1 cellular context compared by ENCODE assay signal in genomic region chr17:80024206-80024972, GRCh38.
A peak's percentile ranks its signal among the peaks of the same experiment; 100 is the strongest.
TF ChIP-seq lines count a peak whose summit lies in the region.

No MANE protein-coding gene starts in this region.

TF ChIP-seq in HepG2, 621 proteins besides CTCF, POLR2A, EP300 and RAD21 (continued from another document and continues in another):
- TF ChIP-seq EED (CRISPR knock-in tag; IDR thresholded peaks at IDR 0.05) (0 out of 2 replicates have a peak, but pooled peaks have one; percentile 7), CHD4 (IDR thresholded peaks at IDR 0.05; ENCODE audit: borderline replicate concordance, low read length) (peak; percentile 78; the same call in 1 of the 2 replicates), MIXL1 (CRISPR knock-in tag; IDR thresholded peaks at IDR 0.05) (no peak), NAIF1 (CRISPR knock-in tag; IDR thresholded peaks at IDR 0.05; ENCODE audit: borderline replicate concordance) (no peak), HOXA7 (CRISPR knock-in tag; IDR thresholded peaks at IDR 0.05) (peak; percentile 61; the same call in 1 of the 2 replicates), ZNF773 (CRISPR knock-in tag; IDR thresholded peaks at IDR 0.05; ENCODE audit: borderline replicate concordance) (no peak), NFYC (CRISPR knock-in tag; IDR thresholded peaks at IDR 0.05) (no peak), ZBTB26 (CRISPR knock-in tag; IDR thresholded peaks at IDR 0.05; ENCODE audit: borderline replicate concordance) (no peak), ZFP36L2 (CRISPR knock-in tag; IDR thresholded peaks at IDR 0.05) (no peak), KMT2A (CRISPR knock-in tag; IDR thresholded peaks at IDR 0.05) (no peak), ZNF253 (CRISPR knock-in tag; IDR thresholded peaks at IDR 0.05; ENCODE audit: borderline replicate concordance) (no peak), MYNN (CRISPR knock-in tag; IDR thresholded peaks at IDR 0.05; ENCODE audit: low read depth) (no peak), ZNF354B (CRISPR knock-in tag; IDR thresholded peaks at IDR 0.05) (no peak), RAD51 (IDR thresholded peaks at IDR 0.05; ENCODE audit: borderline replicate concordance) (0 out of 2 replicates have a peak, but pooled peaks have one; percentile 13), NCOR1 (IDR thresholded peaks at IDR 0.05; ENCODE audit: borderline replicate concordance, low read length) (no peak), NFRKB (IDR thresholded peaks at IDR 0.05) (no peak), MAFF (IDR thresholded peaks at IDR 0.05; ENCODE audit: low read depth, low read length) (no peak), MTF2 (CRISPR knock-in tag; IDR thresholded peaks at IDR 0.05; ENCODE audit: borderline replicate concordance) (no peak), FOXJ3 (CRISPR knock-in tag; IDR thresholded peaks at IDR 0.05; ENCODE audit: borderline replicate concordance) (no peak), KMT2B (CRISPR knock-in tag; IDR thresholded peaks at IDR 0.05) (no peak), SETDB1 (CRISPR knock-in tag; IDR thresholded peaks at IDR 0.05; ENCODE audit: borderline replicate concordance) (no peak), TCF7 (IDR thresholded peaks at IDR 0.05; ENCODE audit: low read depth) (no peak), ZNF792 (CRISPR knock-in tag; IDR thresholded peaks at IDR 0.05) (no peak), ZNF264 (CRISPR knock-in tag; IDR thresholded peaks at IDR 0.05) (no peak), BCL6 (CRISPR knock-in tag; IDR thresholded peaks at IDR 0.05) (no peak), MED8 (CRISPR knock-in tag; IDR thresholded peaks at IDR 0.05; ENCODE audit: insufficient replicate concordance) (no peak), ZNF556 (CRISPR knock-in tag; IDR thresholded peaks at IDR 0.05; ENCODE audit: borderline replicate concordance) (no peak), ZNF432 (CRISPR knock-in tag; IDR thresholded peaks at IDR 0.05; ENCODE audit: borderline replicate concordance) (no peak), ARNT (IDR thresholded peaks at IDR 0.05) (no peak), ZFP62 (CRISPR knock-in tag; IDR thresholded peaks at IDR 0.05) (no peak), JUN (CRISPR knock-in tag; IDR thresholded peaks at IDR 0.05) (no peak; the same call in 1 of the 2 replicates), PHF20 (CRISPR knock-in tag; IDR thresholded peaks at IDR 0.05) (peak; percentile 13; the same call in 1 of the 2 replicates), ZNF207 (IDR thresholded peaks at IDR 0.05; ENCODE audit: borderline replicate concordance) (no peak), ZNF335 (CRISPR knock-in tag; IDR thresholded peaks at IDR 0.05) (no peak)
- TF ChIP-seq, protein P1, sequence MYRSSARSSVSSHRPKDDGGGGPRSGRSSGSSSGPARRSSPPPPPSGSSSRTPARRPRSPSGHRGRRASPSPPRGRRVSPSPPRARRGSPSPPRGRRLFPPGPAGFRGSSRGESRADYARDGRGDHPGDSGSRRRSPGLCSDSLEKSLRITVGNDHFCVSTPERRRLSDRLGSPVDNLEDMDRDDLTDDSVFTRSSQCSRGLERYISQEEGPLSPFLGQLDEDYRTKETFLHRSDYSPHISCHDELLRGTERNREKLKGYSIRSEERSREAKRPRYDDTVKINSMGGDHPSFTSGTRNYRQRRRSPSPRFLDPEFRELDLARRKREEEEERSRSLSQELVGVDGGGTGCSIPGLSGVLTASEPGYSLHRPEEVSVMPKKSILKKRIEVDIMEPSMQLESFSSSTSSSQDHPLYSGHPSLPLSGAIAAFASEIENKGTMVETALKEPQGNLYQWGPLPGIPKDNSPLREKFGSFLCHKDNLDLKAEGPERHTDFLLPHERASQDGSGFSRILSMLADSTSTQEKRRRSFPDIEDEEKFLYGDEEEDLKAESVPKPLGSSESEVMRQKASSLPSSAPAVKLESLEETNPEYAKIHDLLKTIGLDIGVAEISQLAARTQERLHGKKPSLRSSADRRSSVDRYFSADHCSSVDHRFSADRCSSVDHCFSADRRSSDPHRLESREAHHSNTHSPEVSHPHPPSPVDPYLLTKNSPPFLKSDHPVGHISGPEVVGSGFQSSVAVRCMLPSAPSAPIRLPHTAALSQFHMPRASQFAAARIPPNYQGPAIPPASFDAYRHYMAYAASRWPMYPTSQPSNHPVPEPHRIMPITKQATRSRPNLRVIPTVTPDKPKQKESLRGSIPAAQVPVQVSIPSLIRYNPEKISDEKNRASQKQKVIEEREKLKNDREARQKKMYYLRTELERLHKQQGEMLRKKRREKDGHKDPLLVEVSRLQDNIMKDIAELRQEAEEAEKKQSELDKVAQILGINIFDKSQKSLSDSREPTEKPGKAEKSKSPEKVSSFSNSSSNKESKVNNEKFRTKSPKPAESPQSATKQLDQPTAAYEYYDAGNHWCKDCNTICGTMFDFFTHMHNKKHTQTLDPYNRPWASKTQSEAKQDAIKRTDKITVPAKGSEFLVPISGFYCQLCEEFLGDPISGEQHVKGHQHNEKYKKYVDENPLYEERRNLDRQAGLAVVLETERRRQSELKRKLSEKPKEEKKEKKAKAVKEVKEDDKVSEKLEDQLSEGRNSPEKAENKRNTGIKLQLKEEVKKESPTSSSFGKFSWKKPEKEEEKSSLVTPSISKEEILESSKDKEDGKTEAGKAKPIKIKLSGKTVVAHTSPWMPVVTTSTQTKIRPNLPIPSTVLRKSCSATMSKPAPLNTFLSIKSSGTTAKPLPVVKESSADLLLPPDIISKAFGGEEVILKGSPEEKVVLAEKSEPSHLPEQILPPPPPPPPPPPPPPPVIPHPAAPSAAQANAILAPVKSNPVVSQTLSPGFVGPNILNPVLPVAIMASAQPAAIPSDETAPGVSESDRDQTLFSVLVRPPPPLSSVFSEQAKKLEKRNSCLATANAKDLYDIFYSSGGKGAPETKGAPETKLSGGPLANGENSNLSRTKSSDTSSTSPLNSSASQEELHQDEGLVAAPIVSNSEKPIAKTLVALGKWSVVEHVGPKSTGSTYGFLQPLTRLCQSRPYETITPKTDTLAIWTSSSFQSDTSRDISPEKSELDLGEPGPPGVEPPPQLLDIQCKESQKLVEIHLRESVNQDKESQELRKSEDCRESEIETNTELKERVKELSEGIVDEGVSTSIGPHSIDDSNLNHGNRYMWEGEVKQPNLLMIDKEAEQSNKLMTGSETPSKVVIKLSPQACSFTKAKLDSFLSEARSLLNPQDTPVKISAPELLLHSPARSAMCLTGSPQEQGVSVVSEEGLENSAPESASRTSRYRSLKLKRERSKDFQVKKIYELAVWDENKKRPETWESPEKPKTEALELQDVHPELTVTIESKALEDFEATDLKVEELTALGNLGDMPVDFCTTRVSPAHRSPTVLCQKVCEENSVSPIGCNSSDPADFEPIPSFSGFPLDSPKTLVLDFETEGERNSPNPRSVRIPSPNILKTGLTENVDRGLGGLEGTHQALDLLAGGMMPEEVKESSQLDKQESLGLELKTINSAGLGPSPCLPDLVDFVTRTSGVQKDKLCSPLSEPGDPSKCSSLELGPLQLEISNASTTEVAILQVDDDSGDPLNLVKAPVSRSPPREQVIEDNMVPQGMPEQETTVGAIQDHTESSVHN (CRISPR knock-in tag; IDR thresholded peaks at IDR 0.05), result no peak; the same call in 1 of the 2 replicates
- TF ChIP-seq, protein P2, sequence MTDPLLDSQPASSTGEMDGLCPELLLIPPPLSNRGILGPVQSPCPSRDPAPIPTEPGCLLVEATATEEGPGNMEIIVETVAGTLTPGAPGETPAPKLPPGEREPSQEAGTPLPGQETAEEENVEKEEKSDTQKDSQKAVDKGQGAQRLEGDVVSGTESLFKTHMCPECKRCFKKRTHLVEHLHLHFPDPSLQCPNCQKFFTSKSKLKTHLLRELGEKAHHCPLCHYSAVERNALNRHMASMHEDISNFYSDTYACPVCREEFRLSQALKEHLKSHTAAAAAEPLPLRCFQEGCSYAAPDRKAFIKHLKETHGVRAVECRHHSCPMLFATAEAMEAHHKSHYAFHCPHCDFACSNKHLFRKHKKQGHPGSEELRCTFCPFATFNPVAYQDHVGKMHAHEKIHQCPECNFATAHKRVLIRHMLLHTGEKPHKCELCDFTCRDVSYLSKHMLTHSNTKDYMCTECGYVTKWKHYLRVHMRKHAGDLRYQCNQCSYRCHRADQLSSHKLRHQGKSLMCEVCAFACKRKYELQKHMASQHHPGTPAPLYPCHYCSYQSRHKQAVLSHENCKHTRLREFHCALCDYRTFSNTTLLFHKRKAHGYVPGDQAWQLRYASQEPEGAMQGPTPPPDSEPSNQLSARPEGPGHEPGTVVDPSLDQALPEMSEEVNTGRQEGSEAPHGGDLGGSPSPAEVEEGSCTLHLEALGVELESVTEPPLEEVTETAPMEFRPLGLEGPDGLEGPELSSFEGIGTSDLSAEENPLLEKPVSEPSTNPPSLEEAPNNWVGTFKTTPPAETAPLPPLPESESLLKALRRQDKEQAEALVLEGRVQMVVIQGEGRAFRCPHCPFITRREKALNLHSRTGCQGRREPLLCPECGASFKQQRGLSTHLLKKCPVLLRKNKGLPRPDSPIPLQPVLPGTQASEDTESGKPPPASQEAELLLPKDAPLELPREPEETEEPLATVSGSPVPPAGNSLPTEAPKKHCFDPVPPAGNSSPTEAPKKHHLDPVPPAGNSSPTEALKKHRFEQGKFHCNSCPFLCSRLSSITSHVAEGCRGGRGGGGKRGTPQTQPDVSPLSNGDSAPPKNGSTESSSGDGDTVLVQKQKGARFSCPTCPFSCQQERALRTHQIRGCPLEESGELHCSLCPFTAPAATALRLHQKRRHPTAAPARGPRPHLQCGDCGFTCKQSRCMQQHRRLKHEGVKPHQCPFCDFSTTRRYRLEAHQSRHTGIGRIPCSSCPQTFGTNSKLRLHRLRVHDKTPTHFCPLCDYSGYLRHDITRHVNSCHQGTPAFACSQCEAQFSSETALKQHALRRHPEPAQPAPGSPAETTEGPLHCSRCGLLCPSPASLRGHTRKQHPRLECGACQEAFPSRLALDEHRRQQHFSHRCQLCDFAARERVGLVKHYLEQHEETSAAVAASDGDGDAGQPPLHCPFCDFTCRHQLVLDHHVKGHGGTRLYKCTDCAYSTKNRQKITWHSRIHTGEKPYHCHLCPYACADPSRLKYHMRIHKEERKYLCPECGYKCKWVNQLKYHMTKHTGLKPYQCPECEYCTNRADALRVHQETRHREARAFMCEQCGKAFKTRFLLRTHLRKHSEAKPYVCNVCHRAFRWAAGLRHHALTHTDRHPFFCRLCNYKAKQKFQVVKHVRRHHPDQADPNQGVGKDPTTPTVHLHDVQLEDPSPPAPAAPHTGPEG (CRISPR knock-in tag; IDR thresholded peaks at IDR 0.05), result no peak
- TF ChIP-seq, protein P3, sequence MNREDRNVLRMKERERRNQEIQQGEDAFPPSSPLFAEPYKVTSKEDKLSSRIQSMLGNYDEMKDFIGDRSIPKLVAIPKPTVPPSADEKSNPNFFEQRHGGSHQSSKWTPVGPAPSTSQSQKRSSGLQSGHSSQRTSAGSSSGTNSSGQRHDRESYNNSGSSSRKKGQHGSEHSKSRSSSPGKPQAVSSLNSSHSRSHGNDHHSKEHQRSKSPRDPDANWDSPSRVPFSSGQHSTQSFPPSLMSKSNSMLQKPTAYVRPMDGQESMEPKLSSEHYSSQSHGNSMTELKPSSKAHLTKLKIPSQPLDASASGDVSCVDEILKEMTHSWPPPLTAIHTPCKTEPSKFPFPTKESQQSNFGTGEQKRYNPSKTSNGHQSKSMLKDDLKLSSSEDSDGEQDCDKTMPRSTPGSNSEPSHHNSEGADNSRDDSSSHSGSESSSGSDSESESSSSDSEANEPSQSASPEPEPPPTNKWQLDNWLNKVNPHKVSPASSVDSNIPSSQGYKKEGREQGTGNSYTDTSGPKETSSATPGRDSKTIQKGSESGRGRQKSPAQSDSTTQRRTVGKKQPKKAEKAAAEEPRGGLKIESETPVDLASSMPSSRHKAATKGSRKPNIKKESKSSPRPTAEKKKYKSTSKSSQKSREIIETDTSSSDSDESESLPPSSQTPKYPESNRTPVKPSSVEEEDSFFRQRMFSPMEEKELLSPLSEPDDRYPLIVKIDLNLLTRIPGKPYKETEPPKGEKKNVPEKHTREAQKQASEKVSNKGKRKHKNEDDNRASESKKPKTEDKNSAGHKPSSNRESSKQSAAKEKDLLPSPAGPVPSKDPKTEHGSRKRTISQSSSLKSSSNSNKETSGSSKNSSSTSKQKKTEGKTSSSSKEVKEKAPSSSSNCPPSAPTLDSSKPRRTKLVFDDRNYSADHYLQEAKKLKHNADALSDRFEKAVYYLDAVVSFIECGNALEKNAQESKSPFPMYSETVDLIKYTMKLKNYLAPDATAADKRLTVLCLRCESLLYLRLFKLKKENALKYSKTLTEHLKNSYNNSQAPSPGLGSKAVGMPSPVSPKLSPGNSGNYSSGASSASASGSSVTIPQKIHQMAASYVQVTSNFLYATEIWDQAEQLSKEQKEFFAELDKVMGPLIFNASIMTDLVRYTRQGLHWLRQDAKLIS (CRISPR knock-in tag; IDR thresholded peaks at IDR 0.05), result no peak
- TF ChIP-seq, protein P4, sequence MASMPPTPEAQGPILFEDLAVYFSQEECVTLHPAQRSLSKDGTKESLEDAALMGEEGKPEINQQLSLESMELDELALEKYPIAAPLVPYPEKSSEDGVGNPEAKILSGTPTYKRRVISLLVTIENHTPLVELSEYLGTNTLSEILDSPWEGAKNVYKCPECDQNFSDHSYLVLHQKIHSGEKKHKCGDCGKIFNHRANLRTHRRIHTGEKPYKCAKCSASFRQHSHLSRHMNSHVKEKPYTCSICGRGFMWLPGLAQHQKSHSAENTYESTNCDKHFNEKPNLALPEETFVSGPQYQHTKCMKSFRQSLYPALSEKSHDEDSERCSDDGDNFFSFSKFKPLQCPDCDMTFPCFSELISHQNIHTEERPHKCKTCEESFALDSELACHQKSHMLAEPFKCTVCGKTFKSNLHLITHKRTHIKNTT (CRISPR knock-in tag; IDR thresholded peaks at IDR 0.05), result no peak
- TF ChIP-seq, protein P5, sequence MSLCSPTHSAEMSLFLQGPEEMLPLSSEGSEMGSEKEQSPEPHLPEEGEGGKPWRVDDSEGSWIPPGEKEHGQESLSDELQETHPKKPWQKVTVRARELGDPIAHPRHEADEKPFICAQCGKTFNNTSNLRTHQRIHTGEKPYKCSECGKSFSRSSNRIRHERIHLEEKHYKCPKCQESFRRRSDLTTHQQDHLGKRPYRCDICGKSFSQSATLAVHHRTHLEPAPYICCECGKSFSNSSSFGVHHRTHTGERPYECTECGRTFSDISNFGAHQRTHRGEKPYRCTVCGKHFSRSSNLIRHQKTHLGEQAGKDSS (CRISPR knock-in tag; IDR thresholded peaks at IDR 0.05; ENCODE audit: borderline replicate concordance, low read depth), result peak; percentile 57; the same call in 1 of the 2 replicates
- TF ChIP-seq, protein P6, sequence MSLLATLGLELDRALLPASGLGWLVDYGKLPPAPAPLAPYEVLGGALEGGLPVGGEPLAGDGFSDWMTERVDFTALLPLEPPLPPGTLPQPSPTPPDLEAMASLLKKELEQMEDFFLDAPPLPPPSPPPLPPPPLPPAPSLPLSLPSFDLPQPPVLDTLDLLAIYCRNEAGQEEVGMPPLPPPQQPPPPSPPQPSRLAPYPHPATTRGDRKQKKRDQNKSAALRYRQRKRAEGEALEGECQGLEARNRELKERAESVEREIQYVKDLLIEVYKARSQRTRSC (CRISPR knock-in tag; IDR thresholded peaks at IDR 0.05; ENCODE audit: low read depth), result no peak
- TF ChIP-seq, protein P7, sequence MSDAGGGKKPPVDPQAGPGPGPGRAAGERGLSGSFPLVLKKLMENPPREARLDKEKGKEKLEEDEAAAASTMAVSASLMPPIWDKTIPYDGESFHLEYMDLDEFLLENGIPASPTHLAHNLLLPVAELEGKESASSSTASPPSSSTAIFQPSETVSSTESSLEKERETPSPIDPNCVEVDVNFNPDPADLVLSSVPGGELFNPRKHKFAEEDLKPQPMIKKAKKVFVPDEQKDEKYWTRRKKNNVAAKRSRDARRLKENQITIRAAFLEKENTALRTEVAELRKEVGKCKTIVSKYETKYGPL (CRISPR knock-in tag; IDR thresholded peaks at IDR 0.05), result no peak
